ENCODE assay signal across 8 cellular contexts in the genomic region with DNA sequence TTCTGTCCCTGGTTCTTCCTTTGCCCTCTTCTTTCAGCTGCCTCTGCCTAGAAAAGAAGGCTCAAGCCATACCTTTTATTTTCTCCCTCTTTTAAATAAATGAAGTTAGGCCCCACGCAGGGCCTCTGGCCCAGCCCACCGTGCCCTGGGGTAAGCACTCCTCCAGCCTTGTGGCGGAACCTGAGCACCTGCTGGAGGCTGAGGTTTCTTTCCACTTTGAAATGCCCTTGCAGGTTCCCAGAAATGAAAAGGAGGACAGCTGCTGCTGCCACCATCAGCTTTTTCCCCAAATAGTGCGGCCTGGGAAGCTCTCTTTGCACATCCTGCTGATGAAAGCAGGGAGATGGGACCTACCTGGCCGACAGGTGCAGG.
A peak's percentile ranks its signal among the peaks of the same experiment; 100 is the strongest.
DNase-seq lines count a peak whose midpoint lies in the region; ATAC-seq, FAIRE-seq and TF ChIP-seq lines count a peak whose summit lies in the region.

No MANE protein-coding gene starts in this region.

- POLR2A ChIA-PET in CD4-positive, alpha-beta memory T cell (lab: Charles Lee; ENCODE audit: partially characterized antibody): interaction anchor here (0.6 to 1.2 kb wide), 2 partner anchors 10 to 349 kb away, joined by 4 to 6 read pairs; no protein-coding TSS in a partner anchor
- POLR2A ChIA-PET in HepG2 (lab: Yijun Ruan, JAX): no interaction called here

- no peak for FAIRE-seq in HepG2 (lab: Jason Lieb, UNC)

- H3K4me1 ChIP-seq in CD4-positive, alpha-beta memory T cell (ENCODE audit: insufficient read depth, low read length): peaks cover 80% of the 10 kb centered on the region
- H3K4me1 ChIP-seq in SJCRH30: peaks cover 22% of the 10 kb centered on the region
- H3K4me1 ChIP-seq in mucosa of descending colon (ENCODE audit: low read depth): peaks cover 29% of the 10 kb centered on the region
- H3K4me1 ChIP-seq in HepG2 (ENCODE audit: insufficient read depth, low read length): peaks cover 44% of the 10 kb centered on the region

- intact Hi-C loops in CD4-positive, alpha-beta memory T cell (cut with micrococcal nuclease): no loop called here
- intact Hi-C loops in mucosa of descending colon (cut with DNase I, micrococcal nuclease) (loop anchor here in 1 of 2 donors (10.0 kb wide), 1 partner anchor 59 kb away; no protein-coding TSS in a partner anchor), HepG2 (cut with micrococcal nuclease; ENCODE audit: unreplicated experiment) (loop anchor here (5.0 to 10.0 kb wide), 2 partner anchors 142 to 361 kb away; a partner anchor contains a TSS)

- no peaks in the 10 kb centered on the region for H3K27me3 ChIP-seq in CD4-positive, alpha-beta memory T cell (ENCODE audit: insufficient read depth, low read length)
- no peaks in the 10 kb centered on the region for H3K27me3 ChIP-seq in SJCRH30
- H3K27me3 ChIP-seq in HepG2 (ENCODE audit: control insufficient read depth in 1 of 2, insufficient read depth in 2 of 2, low read length in 2 of 2): no peaks in the 10 kb centered on the region

- no peaks in the 10 kb centered on the region for H3K9me3 ChIP-seq in CD4-positive, alpha-beta memory T cell (ENCODE audit: control insufficient read depth in 1 of 2, low read length in 2 of 2)
- H3K9me3 ChIP-seq in SJCRH30 (replicated peaks) (no peaks in the 10 kb centered on the region), mucosa of descending colon (no peaks in the 10 kb centered on the region), HepG2 (ENCODE audit: low read length) (no peaks in the 10 kb centered on the region)

- ATAC-seq in GM21390 (IDR thresholded peaks at IDR 0.05; ENCODE audit: unreplicated experiment) (peak; percentile 19), mucosa of descending colon (peak; percentile 11), HepG2 (no peak)

- TF ChIP-seq POLR2A in HepG2 (IDR thresholded peaks at IDR 0.05; ENCODE audit: insufficient read depth in 1 of 2, low read depth in 2 of 2, low read length in 2 of 2): no peak

- CTCF ChIA-PET in CD4-positive, alpha-beta memory T cell (lab: Charles Lee; ENCODE audit: partially characterized antibody): interaction anchor here (0.9 to 2.7 kb wide), 4 partner anchors 8 to 177 kb away, joined by 3 to 21 read pairs (median 6); no protein-coding TSS in a partner anchor
- CTCF ChIA-PET in HepG2 (lab: Yijun Ruan, JAX; ENCODE audit: low intra/inter-chr PET ratio, low total read pairs): no interaction called here

- H3K4me3 Mint-ChIP-seq in CD4-positive, alpha-beta memory T cell: peak overlapping the region in 7 of 8 donors; percentile 72 to 86 (median 81)

- H4K20me1 ChIP-seq in HepG2 (ENCODE audit: insufficient read depth, low read length): no peaks in the 10 kb centered on the region

- H3K36me3 ChIP-seq in CD4-positive, alpha-beta memory T cell (ENCODE audit: insufficient read depth, low read length): no peaks in the 10 kb centered on the region
- no peaks in the 10 kb centered on the region for H3K36me3 ChIP-seq in SJCRH30
- no peaks in the 10 kb centered on the region for H3K36me3 ChIP-seq in mucosa of descending colon (ENCODE audit: low read depth)
- peaks cover 20 to 21% of the 10 kb centered on the region in 2 experiments for H3K36me3 ChIP-seq in HepG2 (replicated peaks in 1 of 2; ENCODE audit: control insufficient read depth in 1 of 2, insufficient read depth in 2 of 2, low read length in 2 of 2)

- H3K4me2 ChIP-seq in HepG2 (ENCODE audit: low read depth, low read length): no peak overlapping the region

- no peaks in the 10 kb centered on the region for H3K27me3 Mint-ChIP-seq in CD4-positive, alpha-beta memory T cell

- no peak overlapping the region for H2AFZ ChIP-seq in HepG2 (ENCODE audit: low read length)

- H3K27ac Mint-ChIP-seq in CD4-positive, alpha-beta memory T cell: peak overlapping the region; percentile 86 to 99 (median 96)

- H3K4me1 Mint-ChIP-seq in CD4-positive, alpha-beta memory T cell: peaks cover 46 to 73% (median 61%) of the 10 kb centered on the region in 4 donors

- no TSS peak for BruUV-seq in HepG2 (replicated peaks; lab: Mats Ljungman, UMichigan)

- peak overlapping the region in 1 of 2 donors; percentile 1 for H3K4me3 ChIP-seq in CD4-positive, alpha-beta memory T cell (ENCODE audit: low read length in 2 of 2)
- H3K4me3 ChIP-seq in SJCRH30 (no peak overlapping the region), mucosa of descending colon (no peak overlapping the region), HepG2 (replicated peaks in 1 of 3; ENCODE audit: insufficient read depth in 1 of 3, low read depth in 2 of 3, low read length in 3 of 3) (no peak overlapping the region)

- no peak overlapping the region for H3K9ac ChIP-seq in HepG2 (ENCODE audit: insufficient read depth, low read depth, low read length)

- H3K79me2 ChIP-seq in HepG2 (ENCODE audit: insufficient read depth, low read length): no peaks in the 10 kb centered on the region

- no peak for TF ChIP-seq RAD21 in HepG2 (CRISPR knock-in tag; IDR thresholded peaks at IDR 0.05)

- H3K36me3 Mint-ChIP-seq in CD4-positive, alpha-beta memory T cell: peaks cover 0 to 4% of the 10 kb centered on the region in 2 donors

- DNase-seq in CD4-positive, alpha-beta memory T cell: no peak
- no peak for DNase-seq in SJCRH30
- DNase-seq in mucosa of descending colon: no peak
- DNase-seq in NCI-H1048 (lab: John Stamatoyannopoulos, UW): no peak
- DNase-seq in SIG-M5 treated with dmso at 0.1 percent for 504 hours (lab: John Stamatoyannopoulos, UW; ENCODE audit: unreplicated experiment): no peak
- DNase-seq in AG20443 (ENCODE audit: low spot score): no peak
- no peak for DNase-seq in HepG2 (ENCODE audit: low spot score)

- no peak for TF ChIP-seq EP300 in HepG2 (IDR thresholded peaks at IDR 0.05; ENCODE audit: low read depth in 2 of 2, low read length in 2 of 2)
- no peak for TF ChIP-seq EP300 in HepG2 (CRISPR knock-in tag; IDR thresholded peaks at IDR 0.05; ENCODE audit: borderline replicate concordance)

- in situ Hi-C loops in HepG2 (cut with HindIII; ENCODE audit: extremely low pct_ligation_motif_present, low pct_unique_long_range_greater_than_20kb): loop anchor here (10.0 kb wide), 1 partner anchor 471 kb away; no protein-coding TSS in a partner anchor

- 95% methylated on average over 5 of the region's 5 CpGs for WGBS in HepG2 (ENCODE audit: low lambda C conversion rate)

- no peak for TF ChIP-seq CTCF in mucosa of descending colon (IDR thresholded peaks at IDR 0.05)
- TF ChIP-seq CTCF in HepG2 (CRISPR knock-in tag; IDR thresholded peaks at IDR 0.05): no peak

- H3K27ac ChIP-seq in CD4-positive, alpha-beta memory T cell (ENCODE audit: low read depth, low read length): peak overlapping the region; percentile 69
- H3K27ac ChIP-seq in SJCRH30 (peak overlapping the region; percentile 39), HepG2 (ENCODE audit: extremely low read length, insufficient read depth, low read length) (no peak overlapping the region)

- H3K9me3 Mint-ChIP-seq in CD4-positive, alpha-beta memory T cell: no peaks in the 10 kb centered on the region

TF ChIP-seq in HepG2, 621 proteins besides CTCF, POLR2A, EP300 and RAD21:
- TF ChIP-seq, protein P1, sequence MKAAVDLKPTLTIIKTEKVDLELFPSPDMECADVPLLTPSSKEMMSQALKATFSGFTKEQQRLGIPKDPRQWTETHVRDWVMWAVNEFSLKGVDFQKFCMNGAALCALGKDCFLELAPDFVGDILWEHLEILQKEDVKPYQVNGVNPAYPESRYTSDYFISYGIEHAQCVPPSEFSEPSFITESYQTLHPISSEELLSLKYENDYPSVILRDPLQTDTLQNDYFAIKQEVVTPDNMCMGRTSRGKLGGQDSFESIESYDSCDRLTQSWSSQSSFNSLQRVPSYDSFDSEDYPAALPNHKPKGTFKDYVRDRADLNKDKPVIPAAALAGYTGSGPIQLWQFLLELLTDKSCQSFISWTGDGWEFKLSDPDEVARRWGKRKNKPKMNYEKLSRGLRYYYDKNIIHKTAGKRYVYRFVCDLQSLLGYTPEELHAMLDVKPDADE (CRISPR knock-in tag; IDR thresholded peaks at IDR 0.05): no peak
- no peak for TF ChIP-seq ZNF766 (CRISPR knock-in tag; IDR thresholded peaks at IDR 0.05; ENCODE audit: borderline replicate concordance)
- TF ChIP-seq, protein P2, sequence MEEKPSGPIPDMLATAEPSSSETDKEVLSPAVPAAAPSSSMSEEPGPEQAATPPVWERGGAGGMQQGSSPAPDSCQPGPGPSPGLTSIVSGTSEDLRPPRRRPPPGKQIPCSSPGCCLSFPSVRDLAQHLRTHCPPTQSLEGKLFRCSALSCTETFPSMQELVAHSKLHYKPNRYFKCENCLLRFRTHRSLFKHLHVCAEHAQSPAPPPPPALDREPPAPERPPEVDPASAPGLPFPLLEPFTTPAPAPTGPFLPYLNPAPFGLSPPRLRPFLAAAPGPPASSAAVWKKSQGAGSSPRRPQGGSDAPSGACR (CRISPR knock-in tag; IDR thresholded peaks at IDR 0.05): no peak
- TF ChIP-seq ZNF232 (CRISPR knock-in tag; IDR thresholded peaks at IDR 0.05; ENCODE audit: borderline replicate concordance): no peak
- TF ChIP-seq NFRKB (IDR thresholded peaks at IDR 0.05): no peak
- TF ChIP-seq ZSCAN31 (CRISPR knock-in tag; IDR thresholded peaks at IDR 0.05; ENCODE audit: low read depth): no peak
- no peak for TF ChIP-seq ZNF546 (CRISPR knock-in tag; conservative IDR thresholded peaks at IDR 0.05)
- TF ChIP-seq, protein P3, sequence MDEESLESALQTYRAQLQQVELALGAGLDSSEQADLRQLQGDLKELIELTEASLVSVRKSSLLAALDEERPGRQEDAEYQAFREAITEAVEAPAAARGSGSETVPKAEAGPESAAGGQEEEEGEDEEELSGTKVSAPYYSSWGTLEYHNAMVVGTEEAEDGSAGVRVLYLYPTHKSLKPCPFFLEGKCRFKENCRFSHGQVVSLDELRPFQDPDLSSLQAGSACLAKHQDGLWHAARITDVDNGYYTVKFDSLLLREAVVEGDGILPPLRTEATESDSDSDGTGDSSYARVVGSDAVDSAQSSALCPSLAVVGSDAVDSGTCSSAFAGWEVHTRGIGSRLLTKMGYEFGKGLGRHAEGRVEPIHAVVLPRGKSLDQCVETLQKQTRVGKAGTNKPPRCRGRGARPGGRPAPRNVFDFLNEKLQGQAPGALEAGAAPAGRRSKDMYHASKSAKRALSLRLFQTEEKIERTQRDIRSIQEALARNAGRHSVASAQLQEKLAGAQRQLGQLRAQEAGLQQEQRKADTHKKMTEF (CRISPR knock-in tag; IDR thresholded peaks at IDR 0.05): no peak
- no peak for TF ChIP-seq ZNF614 (CRISPR knock-in tag; IDR thresholded peaks at IDR 0.05; ENCODE audit: borderline replicate concordance)
- no peak for TF ChIP-seq JDP2 (CRISPR knock-in tag; IDR thresholded peaks at IDR 0.05; ENCODE audit: borderline replicate concordance)
